ENCODE assay signal across 2 cellular contexts in the genomic region with DNA sequence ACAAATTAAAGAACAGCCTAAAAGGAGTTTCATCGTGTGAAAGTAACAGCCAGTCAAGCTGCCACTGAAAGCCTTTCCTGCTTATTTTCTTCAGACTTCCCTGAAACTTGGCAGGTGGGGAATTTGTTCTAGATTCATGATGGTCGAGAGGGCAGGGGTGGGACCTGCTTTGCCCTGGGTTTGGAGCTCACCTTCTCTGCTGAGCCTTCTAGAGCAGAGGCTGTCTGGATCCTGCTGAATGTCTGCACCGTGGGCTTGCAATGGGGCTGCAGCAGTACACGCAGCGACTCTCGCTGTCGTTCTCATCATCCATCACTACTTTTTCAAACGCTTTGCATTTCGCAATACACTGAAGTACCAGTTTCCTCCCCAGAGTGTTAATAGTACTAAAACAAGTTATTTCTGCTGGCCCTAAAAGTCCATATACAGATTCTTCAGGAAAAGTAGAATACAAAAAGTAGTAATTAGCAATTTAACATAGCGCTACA.
A peak's percentile ranks its signal among the peaks of the same experiment; 100 is the strongest.
TF ChIP-seq lines count a peak whose summit lies in the region.

No MANE protein-coding gene starts in this region.

TF ChIP-seq in IMR-90, 13 proteins besides CTCF, POLR2A, EP300 and RAD21:
- no peak for TF ChIP-seq RCOR1 (IDR thresholded peaks at IDR 0.05; ENCODE audit: insufficient replicate concordance, low read length)
- TF ChIP-seq, protein P1, sequence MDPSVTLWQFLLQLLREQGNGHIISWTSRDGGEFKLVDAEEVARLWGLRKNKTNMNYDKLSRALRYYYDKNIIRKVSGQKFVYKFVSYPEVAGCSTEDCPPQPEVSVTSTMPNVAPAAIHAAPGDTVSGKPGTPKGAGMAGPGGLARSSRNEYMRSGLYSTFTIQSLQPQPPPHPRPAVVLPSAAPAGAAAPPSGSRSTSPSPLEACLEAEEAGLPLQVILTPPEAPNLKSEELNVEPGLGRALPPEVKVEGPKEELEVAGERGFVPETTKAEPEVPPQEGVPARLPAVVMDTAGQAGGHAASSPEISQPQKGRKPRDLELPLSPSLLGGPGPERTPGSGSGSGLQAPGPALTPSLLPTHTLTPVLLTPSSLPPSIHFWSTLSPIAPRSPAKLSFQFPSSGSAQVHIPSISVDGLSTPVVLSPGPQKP (IDR thresholded peaks at IDR 0.05; ENCODE audit: borderline replicate concordance, low read depth, low read length), result no peak
- no peak for TF ChIP-seq RFX5 (IDR thresholded peaks at IDR 0.05; ENCODE audit: low read depth, low read length)
- TF ChIP-seq MAZ (IDR thresholded peaks at IDR 0.05; ENCODE audit: borderline replicate concordance, low read depth, low read length), result no peak
- TF ChIP-seq CEBPB (IDR thresholded peaks at IDR 0.05; ENCODE audit: low read depth, low read length), result peak; percentile 92

TF ChIP-seq in K562, 482 proteins besides CTCF, POLR2A, EP300 and RAD21:
- TF ChIP-seq ETS2 (tag; IDR thresholded peaks at IDR 0.05; ENCODE audit: borderline replicate concordance, poor library complexity, severe bottlenecking) (no peak), KLF6 (CRISPR knock-in tag; IDR thresholded peaks at IDR 0.05; ENCODE audit: borderline replicate concordance) (no peak), ZBTB8A (IDR thresholded peaks at IDR 0.05; ENCODE audit: partially characterized antibody) (no peak), CEBPG (CRISPR knock-in tag; IDR thresholded peaks at IDR 0.05) (no peak), CEBPG (tag; conservative IDR thresholded peaks at IDR 0.05 in 1 of 2, IDR thresholded peaks at IDR 0.05 in 1 of 2) (peak in 1 of 2 experiments; percentile 66; a peak in 2 of 4 replicates), EHMT2 (IDR thresholded peaks at IDR 0.05) (no peak), IRF2 (CRISPR knock-in tag; IDR thresholded peaks at IDR 0.05) (no peak), TAF7 (tag; IDR thresholded peaks at IDR 0.05) (no peak), CEBPB (tag; IDR thresholded peaks at IDR 0.05) (peak; percentile 85), ZNF224 (CRISPR knock-in tag; IDR thresholded peaks at IDR 0.05) (no peak), SIRT6 (IDR thresholded peaks at IDR 0.05; ENCODE audit: low read depth, low read length) (no peak), ZNF217 (CRISPR knock-in tag; IDR thresholded peaks at IDR 0.05) (no peak), ZNF778 (CRISPR knock-in tag; IDR thresholded peaks at IDR 0.05) (no peak), BRD4 (IDR thresholded peaks at IDR 0.05) (no peak)
- TF ChIP-seq, protein P2, sequence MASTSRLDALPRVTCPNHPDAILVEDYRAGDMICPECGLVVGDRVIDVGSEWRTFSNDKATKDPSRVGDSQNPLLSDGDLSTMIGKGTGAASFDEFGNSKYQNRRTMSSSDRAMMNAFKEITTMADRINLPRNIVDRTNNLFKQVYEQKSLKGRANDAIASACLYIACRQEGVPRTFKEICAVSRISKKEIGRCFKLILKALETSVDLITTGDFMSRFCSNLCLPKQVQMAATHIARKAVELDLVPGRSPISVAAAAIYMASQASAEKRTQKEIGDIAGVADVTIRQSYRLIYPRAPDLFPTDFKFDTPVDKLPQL (IDR thresholded peaks at IDR 0.05; ENCODE audit: extremely low read depth, insufficient read length), result no peak
- TF ChIP-seq, protein P3, sequence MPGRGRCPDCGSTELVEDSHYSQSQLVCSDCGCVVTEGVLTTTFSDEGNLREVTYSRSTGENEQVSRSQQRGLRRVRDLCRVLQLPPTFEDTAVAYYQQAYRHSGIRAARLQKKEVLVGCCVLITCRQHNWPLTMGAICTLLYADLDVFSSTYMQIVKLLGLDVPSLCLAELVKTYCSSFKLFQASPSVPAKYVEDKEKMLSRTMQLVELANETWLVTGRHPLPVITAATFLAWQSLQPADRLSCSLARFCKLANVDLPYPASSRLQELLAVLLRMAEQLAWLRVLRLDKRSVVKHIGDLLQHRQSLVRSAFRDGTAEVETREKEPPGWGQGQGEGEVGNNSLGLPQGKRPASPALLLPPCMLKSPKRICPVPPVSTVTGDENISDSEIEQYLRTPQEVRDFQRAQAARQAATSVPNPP (IDR thresholded peaks at IDR 0.05; ENCODE audit: borderline replicate concordance, insufficient read depth, insufficient read length), result no peak
